Comparison of ENCODE assay signal across 8 cellular contexts in the genomic region with DNA sequence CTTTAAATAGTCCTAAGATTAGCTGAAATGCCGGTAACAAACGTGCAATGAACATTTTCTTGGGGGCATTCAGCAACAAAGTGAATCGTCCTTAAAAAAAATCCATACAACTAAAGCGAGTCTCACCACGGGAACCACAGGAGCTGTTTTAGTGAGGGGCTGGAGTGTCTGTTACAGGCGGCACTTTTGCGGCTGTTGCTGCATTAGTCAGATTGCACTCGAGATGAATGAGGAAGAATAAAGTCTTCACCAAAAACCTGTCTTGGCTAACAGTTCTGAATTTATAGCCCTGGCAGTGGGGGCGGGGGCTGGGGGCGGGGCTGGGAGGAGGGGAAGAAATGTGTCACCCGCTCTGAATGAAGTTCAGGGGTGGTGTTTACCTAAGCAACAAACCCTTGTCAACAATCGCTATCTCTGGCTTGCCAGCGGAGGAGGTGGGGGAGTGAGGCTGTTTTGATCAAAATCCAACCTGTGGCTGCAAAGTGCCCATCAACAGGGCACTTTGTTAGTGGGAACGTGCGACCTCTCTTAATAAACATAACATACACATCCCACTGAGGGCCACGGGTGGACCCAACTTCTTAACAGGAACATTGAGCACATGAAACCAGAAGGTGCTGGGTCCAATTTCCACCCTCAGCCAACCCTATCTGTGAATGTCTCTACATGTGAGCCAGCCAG. TPM values are rescaled to one million over a fixed set of nuclear protein-coding genes. Genes with fewer than 3 reads are reported as not detected.
DNase-seq lines count a peak whose midpoint lies in the region; ATAC-seq, FAIRE-seq and TF ChIP-seq lines count a peak whose summit lies in the region.

No MANE protein-coding gene starts in this region.

- H3K27ac Mint-ChIP-seq in T-helper 1 cell treated with Interleukin-12 subunit alpha and Interleukin-12 subunit beta and Interleukin-4 antibody, amounts not matched to agents 30 μg/mL and 1 μg/mL, for 36 hours = peak overlapping the region; percentile 1

- no peak overlapping the region for H2AFZ ChIP-seq in GM12878 (ENCODE audit: control insufficient read depth, low read depth, low read length)

- ATAC-seq in GM12878 (peak; percentile 56), lung (ENCODE audit: insufficient read depth, low FRiP score) (no peak)

- H3K9ac ChIP-seq in GM12878 (ENCODE audit: control insufficient read depth, insufficient read depth, low read length) = no peak overlapping the region

- H3K4me1 ChIP-seq in GM12878 (ENCODE audit: control insufficient read depth, insufficient read depth, low read length) (no peaks in the 10 kb centered on the region), lung (ENCODE audit: control insufficient read depth in 2 of 2, insufficient read depth in 2 of 2, low read length in 2 of 2) (peaks cover 25 to 40% of the 10 kb centered on the region in 2 donors)

- RAD21 ChIA-PET in GM12878 (lab: Charles Lee; ENCODE audit: unreplicated experiment) = interaction anchor here (1.1 to 1.3 kb wide), 2 partner anchors 22 to 60 kb away, joined by 3 read pairs; no protein-coding TSS in a partner anchor

- H3K27ac ChIP-seq in GM12878 (ENCODE audit: control insufficient read depth, insufficient read depth) (no peak overlapping the region), lung (ENCODE audit: low read depth in 1 of 2, low read length in 1 of 2) (peak overlapping the region; percentile 87 to 94)

- H3K79me2 ChIP-seq in GM12878 (ENCODE audit: control insufficient read depth, insufficient read depth, low read length) = no peaks in the 10 kb centered on the region

- no peak overlapping the region for H3K4me2 ChIP-seq in GM12878 (ENCODE audit: control insufficient read depth, insufficient read depth)

- TF ChIP-seq CTCF in GM12878 (IDR thresholded peaks at IDR 0.05 in 2 of 3, conservative IDR thresholded peaks at IDR 0.05 in 1 of 3; ENCODE audit: control insufficient read depth in 2 of 3, extremely low read depth in 1 of 3, insufficient read depth in 1 of 3, low read depth in 3 of 3, low read length in 3 of 3) = no peak
- no peak for TF ChIP-seq CTCF in lung (IDR thresholded peaks at IDR 0.05; ENCODE audit: control extremely low read depth, extremely low read depth)

- SMC1A ChIA-PET in GM12878 (lab: Charles Lee; ENCODE audit: uncharacterized antibody, unreplicated experiment) = interaction anchor here (1.0 to 1.4 kb wide), 2 partner anchors 13 to 439 kb away, joined by 3 to 4 read pairs; no protein-coding TSS in a partner anchor

- H3K27me3 ChIP-seq in GM12878 (replicated peaks in 1 of 2; ENCODE audit: control insufficient read depth in 2 of 2, insufficient read depth in 2 of 2, low read length in 1 of 2) = no peaks in the 10 kb centered on the region
- H3K27me3 ChIP-seq in lung (ENCODE audit: control insufficient read depth, insufficient read depth) = no peaks in the 10 kb centered on the region

- H3K27me3 Mint-ChIP-seq in T-helper 1 cell treated with Interleukin-12 subunit alpha and Interleukin-12 subunit beta and Interleukin-4 antibody, amounts not matched to agents 30 μg/mL and 1 μg/mL, for 36 hours (ENCODE audit: low read depth) = peaks cover 12% of the 10 kb centered on the region

- H4K20me1 ChIP-seq in GM12878 (ENCODE audit: control insufficient read depth, insufficient read depth) = no peaks in the 10 kb centered on the region

- intact Hi-C loops in GM12878 (cut with micrococcal nuclease; ENCODE audit: unreplicated experiment) = loop anchor here (5.0 kb wide), 1 partner anchor 46 kb away; a partner anchor contains a TSS

- WGBS in GM12878 (ENCODE audit: insufficient coverage, insufficient replicate concordance, low lambda C conversion rate, missing lambda C conversion rate) = 58% methylated on average over 14 of the region's 16 CpGs
- WGBS in lung, 2 donors = 6 to 11% methylated on average over 16 of the region's 16 CpGs

- H3K36me3 Mint-ChIP-seq in T-helper 1 cell treated with Interleukin-12 subunit alpha and Interleukin-12 subunit beta and Interleukin-4 antibody, amounts not matched to agents 30 μg/mL and 1 μg/mL, for 36 hours (ENCODE audit: low read depth) = peaks cover 5% of the 10 kb centered on the region

- CTCF ChIA-PET in GM12878 (lab: Yijun Ruan, JAX) = interaction anchor here (0.7 to 1.4 kb wide), 3 partner anchors 15 to 60 kb away, joined by 3 to 4 read pairs (median 4); no protein-coding TSS in a partner anchor

- no peak overlapping the region for H3K4me3 Mint-ChIP-seq in T-helper 1 cell treated with Interleukin-12 subunit alpha and Interleukin-12 subunit beta and Interleukin-4 antibody, amounts not matched to agents 30 μg/mL and 1 μg/mL, for 36 hours

- H3K9me3 Mint-ChIP-seq in T-helper 1 cell treated with Interleukin-12 subunit alpha and Interleukin-12 subunit beta and Interleukin-4 antibody, amounts not matched to agents 30 μg/mL and 1 μg/mL, for 36 hours = peaks cover 6% of the 10 kb centered on the region

- no peak for FAIRE-seq in GM12878 (lab: Jason Lieb, UNC)

- TF ChIP-seq EP300 in GM12878 (IDR thresholded peaks at IDR 0.05; ENCODE audit: borderline replicate concordance in 1 of 2, control insufficient read depth in 1 of 2, low read depth in 2 of 2, low read length in 2 of 2) = no peak

- TF ChIP-seq RAD21 in GM12878 (IDR thresholded peaks at IDR 0.05; ENCODE audit: insufficient read depth, low read depth, low read length) = no peak

- TF ChIP-seq POLR2A in GM12878 (IDR thresholded peaks at IDR 0.05; ENCODE audit: low read depth, low read length) = no peak

- H3K9me3 ChIP-seq in GM12878 (replicated peaks; ENCODE audit: control insufficient read depth, insufficient read depth, low read length) (no peaks in the 10 kb centered on the region), lung (ENCODE audit: control insufficient read depth in 2 of 2, insufficient read depth in 1 of 2, low read length in 1 of 2) (no peaks in the 10 kb centered on the region)

- no peak overlapping the region for H3K4me3 ChIP-seq in GM12878
- no peak overlapping the region for H3K4me3 ChIP-seq in lung

- peaks cover 24% of the 10 kb centered on the region for H3K4me1 Mint-ChIP-seq in T-helper 1 cell treated with Interleukin-12 subunit alpha and Interleukin-12 subunit beta and Interleukin-4 antibody, amounts not matched to agents 30 μg/mL and 1 μg/mL, for 36 hours (ENCODE audit: low read depth)

- POLR2A ChIA-PET in GM12878 (lab: Charles Lee) = no interaction called here

- BruUV-seq in GM12878 (replicated peaks; lab: Mats Ljungman, UMichigan) = no TSS peak

- in situ Hi-C loops in GM12878 (cut with MboI) = no loop called here

- DNase-seq in NCI-H2227 (lab: John Stamatoyannopoulos, UW; ENCODE audit: unreplicated experiment) (peak; percentile 62), NCI-H2227 treated with DMSO at 0.1 percent for 48 hours (lab: John Stamatoyannopoulos, UW) (no peak), GM12878 (ENCODE audit: low read depth, low spot score) (no peak), lung (ENCODE audit: low spot score) (no peak), inferior parietal cortex (ENCODE audit: extremely low spot score) (no peak), dedifferentiated amniotic fluid mesenchymal stem cell (ENCODE audit: extremely low spot score) (no peak)
- peak; percentile 38 for DNase-seq in stimulated activated CD8-positive, alpha-beta memory T cell treated with anti-CD3 and anti-CD28 coated beads, Interleukin-4, amount 100 ng/mL, for 24 hours (ENCODE audit: low read depth)

- no peaks in the 10 kb centered on the region for H3K36me3 ChIP-seq in GM12878 (ENCODE audit: control insufficient read depth in 2 of 2, insufficient read depth in 2 of 2, low read length in 1 of 2)
- no peaks in the 10 kb centered on the region for H3K36me3 ChIP-seq in lung (ENCODE audit: control insufficient read depth in 2 of 2, insufficient read depth in 2 of 2, low read length in 2 of 2)

TF ChIP-seq in GM12878, 131 proteins besides CTCF, POLR2A, EP300 and RAD21 (continues in another document):
- TF ChIP-seq YBX1 (IDR thresholded peaks at IDR 0.05) (no peak), MTA3 (IDR thresholded peaks at IDR 0.05; ENCODE audit: borderline replicate concordance, low read length) (no peak), NBN (IDR thresholded peaks at IDR 0.05) (no peak), TCF7 (IDR thresholded peaks at IDR 0.05; ENCODE audit: borderline replicate concordance) (no peak), SPI1 (IDR thresholded peaks at IDR 0.05; ENCODE audit: borderline replicate concordance, insufficient read depth, low read depth, low read length) (no peak), ATF7 (IDR thresholded peaks at IDR 0.05; ENCODE audit: low read depth) (no peak)
- TF ChIP-seq, protein P1, sequence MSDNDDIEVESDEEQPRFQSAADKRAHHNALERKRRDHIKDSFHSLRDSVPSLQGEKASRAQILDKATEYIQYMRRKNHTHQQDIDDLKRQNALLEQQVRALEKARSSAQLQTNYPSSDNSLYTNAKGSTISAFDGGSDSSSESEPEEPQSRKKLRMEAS (IDR thresholded peaks at IDR 0.05; ENCODE audit: low read depth, low read length) = no peak

RNA-seq across cellular contexts. Expression of a gene that starts 44.5 kb away (rescaled TPM):
- total RNA-seq in GM12878 (2013; cell fraction: nucleolus; rRNA removed) = 8.4 and 9.9 TPM in 2 replicates
- 4.8 and 7.5 TPM in 2 replicates for total RNA-seq in GM12878 (2014; rRNA removed)
- total RNA-seq in GM12878 (2014; rRNA removed; fragmentation: Illumina TruSeq; extraction: Trizol) = 3.8 and 5.1 TPM in 2 replicates
- 7.0 and 8.8 TPM in 2 replicates for total RNA-seq in GM12878 (2021)
- polyA plus RNA-seq in GM12878 (2011; ENCODE audit: low read depth) = 0.50 TPM
- polyA plus RNA-seq in GM12878 (2011; rRNA removed) = 4.7 and 4.9 TPM in 2 replicates
- polyA plus RNA-seq in GM12878 (2011; cell fraction: cytosol; rRNA removed) = 4.8 and 5.0 TPM in 2 replicates
- polyA plus RNA-seq in GM12878 (2011; cell fraction: nucleus; rRNA removed) = 8.8 and 10.4 TPM in 2 replicates
- polyA plus RNA-seq in GM12878 (2012) = 2.0 and 2.5 TPM in 2 replicates
- 3.3 and 7.0 TPM in 2 replicates for polyA plus RNA-seq in GM12878 (2014; fragmentation: Illumina TruSeq; extraction: Trizol)
- polyA plus RNA-seq in GM12878 (2014; fragmentation: Nextera tagmentation; extraction: Ambion mirVana) = 1 to 10 TPM; 3.2 to 4.4 TPM
- 7.0 and 7.6 TPM in 2 replicates for polyA plus RNA-seq in GM12878 (2014; rRNA removed)
- 1 to 10 TPM; 7.2 to 9.8 TPM for polyA plus RNA-seq in GM12878 (2016; fragmentation: Nextera tagmentation; extraction: Ambion mirVana)
- polyA minus RNA-seq in GM12878 (2011; rRNA and poly(A)+ RNA removed) = 5.6 and 6.6 TPM in 2 replicates
- polyA minus RNA-seq in GM12878 (2011; cell fraction: cytosol; rRNA and poly(A)+ RNA removed) = 4.4 and 6.5 TPM in 2 replicates
- 3.5 and 10.5 TPM in 2 replicates for polyA minus RNA-seq in GM12878 (2011; cell fraction: nucleus; rRNA and poly(A)+ RNA removed)
- 10 to 100 TPM; 22.6 to 54.2 TPM for total RNA-seq in lung
- 10 to 100 TPM; 13.1 to 17.3 TPM for polyA plus RNA-seq in lung

Comparison
In these comparisons a context has a peak if more than half of its experiments do, and no peak if none do; other contexts are left out.
1. DNase-seq: peak in NCI-H2227 (single experiment) and stimulated activated CD8-positive, alpha-beta memory T cell treated with anti-CD3 and anti-CD28 coated beads, Interleukin-4, amount 100 ng/mL, for 24 hours (single experiment); none in NCI-H2227 treated with DMSO at 0.1 percent for 48 hours (single experiment), GM12878 (single experiment), lung (single experiment), inferior parietal cortex (single experiment) and dedifferentiated amniotic fluid mesenchymal stem cell (single experiment).